In genomic region chr9:119961774-119962408, GRCh38 we compare ENCODE assay signal across 8 cellular contexts.
A peak's percentile ranks its signal among the peaks of the same experiment; 100 is the strongest.
DNase-seq lines count a peak whose midpoint lies in the region; ATAC-seq and TF ChIP-seq lines count a peak whose summit lies in the region.

No MANE protein-coding gene starts in this region.

- no peaks in the 10 kb centered on the region for H3K79me2 ChIP-seq in GM23338 (replicated peaks; ENCODE audit: insufficient read depth)

- no peaks in the 10 kb centered on the region for H4K20me1 ChIP-seq in GM23338 (replicated peaks; ENCODE audit: insufficient read depth)

- no peaks in the 10 kb centered on the region for H3K27me3 ChIP-seq in GM23338 (ENCODE audit: insufficient read depth)
- no peaks in the 10 kb centered on the region for H3K27me3 ChIP-seq in WERI-Rb-1 (ENCODE audit: insufficient read depth, low read depth, severe bottlenecking)
- no peaks in the 10 kb centered on the region for H3K27me3 ChIP-seq in right cardiac atrium (ENCODE audit: control insufficient read depth, insufficient read depth)
- H3K27me3 ChIP-seq in upper lobe of right lung, result no peaks in the 10 kb centered on the region

- no peak overlapping the region for H3K4me3 Mint-ChIP-seq in GM23338

- DNase-seq in AG09309 (ENCODE audit: low read depth) (no peak), GM23338 (ENCODE audit: low spot score) (peak; percentile 82), WERI-Rb-1 (peak; percentile 42), right cardiac atrium (peak; percentile 23 to 65 (median 59)), upper lobe of right lung (peak; percentile 78)

- H3K4me3 ChIP-seq in AG09309 (ENCODE audit: control insufficient read depth, low read depth, low read length) (no peak overlapping the region), GM23338 (no peak overlapping the region), WERI-Rb-1 (ENCODE audit: low read depth, low read length) (no peak overlapping the region), right cardiac atrium (ENCODE audit: low read length) (no peak overlapping the region), upper lobe of right lung (no peak overlapping the region)

- 0 out of 2 replicates have a peak overlapping the region, but pooled peaks have one; percentile 27 for H3K4me2 ChIP-seq in GM23338

- H3K4me1 ChIP-seq in GM23338 (ENCODE audit: insufficient read depth) (peaks cover 23% of the 10 kb centered on the region), right cardiac atrium (ENCODE audit: control insufficient read depth, insufficient read depth, low read length) (peaks cover 3% of the 10 kb centered on the region), upper lobe of right lung (peaks cover 13% of the 10 kb centered on the region)

- 42% methylated on average over 19 of the region's 19 CpGs for WGBS in right cardiac atrium

- ATAC-seq in GM23338, result peak; percentile 63
- peak in 1 of 2 donors; percentile 49 for ATAC-seq in right cardiac atrium
- ATAC-seq in upper lobe of right lung, result peak; percentile 77
- no peak for ATAC-seq in HG03196 (IDR thresholded peaks at IDR 0.05; ENCODE audit: unreplicated experiment)
- no peak for ATAC-seq in GM18909 (IDR thresholded peaks at IDR 0.05; ENCODE audit: poor library complexity, unreplicated experiment)
- no peak for ATAC-seq in HG03039 (IDR thresholded peaks at IDR 0.05; ENCODE audit: unreplicated experiment)

- H3K9me2 ChIP-seq in GM23338 (ENCODE audit: insufficient read depth), result no peaks in the 10 kb centered on the region

- peaks cover 34% of the 10 kb centered on the region for H3K4me1 Mint-ChIP-seq in GM23338

- H3K36me3 ChIP-seq in GM23338 (ENCODE audit: insufficient read depth) (no peaks in the 10 kb centered on the region; the same call in 1 of the 2 replicates), WERI-Rb-1 (0 out of 2 replicates have a peak, but pooled peaks cover 3% of the 10 kb centered on the region), upper lobe of right lung (no peaks in the 10 kb centered on the region)

- H3K36me3 Mint-ChIP-seq in GM23338 (ENCODE audit: low read depth), result no peaks in the 10 kb centered on the region

- H3K9me3 Mint-ChIP-seq in GM23338, result peaks cover 4% of the 10 kb centered on the region; the same call in 1 of the 3 replicates

- peaks cover 7% of the 10 kb centered on the region for H3K27me3 Mint-ChIP-seq in GM23338 (ENCODE audit: insufficient read depth, low read depth, poor library complexity)

- H2AFZ ChIP-seq in GM23338, result peak overlapping the region; percentile 78; the same call in 1 of the 2 replicates

- H3K27ac ChIP-seq in GM23338 (ENCODE audit: low read depth) (no peak overlapping the region), WERI-Rb-1 (no peak overlapping the region), right cardiac atrium (ENCODE audit: low read length) (no peak overlapping the region), upper lobe of right lung (no peak overlapping the region)

- H3K9me3 ChIP-seq in WERI-Rb-1 (ENCODE audit: severe bottlenecking) (peaks cover under 1% of the 10 kb centered on the region), right cardiac atrium (ENCODE audit: control insufficient read depth, low read length) (no peaks in the 10 kb centered on the region), upper lobe of right lung (no peaks in the 10 kb centered on the region)

- 0 out of 2 replicates have a peak, but pooled peaks cover 8% of the 10 kb centered on the region for H3F3A ChIP-seq in GM23338 (replicated peaks; ENCODE audit: low read depth)

- intact Hi-C loops in right cardiac atrium (cut with DNase I) (loop anchor here in 1 of 4 donors (10.0 kb wide), 1 partner anchor 407 kb away; no protein-coding TSS in a partner anchor), upper lobe of right lung (cut with DNase I) (no loop called here)

- no peak overlapping the region for H3K27ac Mint-ChIP-seq in GM23338

- TF ChIP-seq CTCF in AG09309 (IDR thresholded peaks at IDR 0.05; ENCODE audit: control insufficient read depth, insufficient read depth, low read depth, low read length, missing control alignments), result peak; percentile 66
- TF ChIP-seq CTCF in GM23338 (conservative IDR thresholded peaks at IDR 0.05; ENCODE audit: low read depth in 2 of 2), result peak; percentile 91 to 96
- TF ChIP-seq CTCF in WERI-Rb-1 (IDR thresholded peaks at IDR 0.05; ENCODE audit: low read depth, low read length), result peak; percentile 83
- peak; percentile 81 for TF ChIP-seq CTCF in upper lobe of right lung (IDR thresholded peaks at IDR 0.05)

TF ChIP-seq in GM23338, 12 proteins besides CTCF, POLR2A, EP300 and RAD21 (continues in another document):
- no peak for TF ChIP-seq EZH2phosphoT487 (IDR thresholded peaks at IDR 0.05; ENCODE audit: unreplicated experiment)
- TF ChIP-seq STAT1 (IDR thresholded peaks at IDR 0.05; ENCODE audit: unreplicated experiment), result no peak
- TF ChIP-seq EZH2 (IDR thresholded peaks at IDR 0.05; ENCODE audit: low read depth, unreplicated experiment), result no peak
- TF ChIP-seq, protein P1, sequence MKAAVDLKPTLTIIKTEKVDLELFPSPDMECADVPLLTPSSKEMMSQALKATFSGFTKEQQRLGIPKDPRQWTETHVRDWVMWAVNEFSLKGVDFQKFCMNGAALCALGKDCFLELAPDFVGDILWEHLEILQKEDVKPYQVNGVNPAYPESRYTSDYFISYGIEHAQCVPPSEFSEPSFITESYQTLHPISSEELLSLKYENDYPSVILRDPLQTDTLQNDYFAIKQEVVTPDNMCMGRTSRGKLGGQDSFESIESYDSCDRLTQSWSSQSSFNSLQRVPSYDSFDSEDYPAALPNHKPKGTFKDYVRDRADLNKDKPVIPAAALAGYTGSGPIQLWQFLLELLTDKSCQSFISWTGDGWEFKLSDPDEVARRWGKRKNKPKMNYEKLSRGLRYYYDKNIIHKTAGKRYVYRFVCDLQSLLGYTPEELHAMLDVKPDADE (IDR thresholded peaks at IDR 0.05), result no peak
- TF ChIP-seq, protein P2, sequence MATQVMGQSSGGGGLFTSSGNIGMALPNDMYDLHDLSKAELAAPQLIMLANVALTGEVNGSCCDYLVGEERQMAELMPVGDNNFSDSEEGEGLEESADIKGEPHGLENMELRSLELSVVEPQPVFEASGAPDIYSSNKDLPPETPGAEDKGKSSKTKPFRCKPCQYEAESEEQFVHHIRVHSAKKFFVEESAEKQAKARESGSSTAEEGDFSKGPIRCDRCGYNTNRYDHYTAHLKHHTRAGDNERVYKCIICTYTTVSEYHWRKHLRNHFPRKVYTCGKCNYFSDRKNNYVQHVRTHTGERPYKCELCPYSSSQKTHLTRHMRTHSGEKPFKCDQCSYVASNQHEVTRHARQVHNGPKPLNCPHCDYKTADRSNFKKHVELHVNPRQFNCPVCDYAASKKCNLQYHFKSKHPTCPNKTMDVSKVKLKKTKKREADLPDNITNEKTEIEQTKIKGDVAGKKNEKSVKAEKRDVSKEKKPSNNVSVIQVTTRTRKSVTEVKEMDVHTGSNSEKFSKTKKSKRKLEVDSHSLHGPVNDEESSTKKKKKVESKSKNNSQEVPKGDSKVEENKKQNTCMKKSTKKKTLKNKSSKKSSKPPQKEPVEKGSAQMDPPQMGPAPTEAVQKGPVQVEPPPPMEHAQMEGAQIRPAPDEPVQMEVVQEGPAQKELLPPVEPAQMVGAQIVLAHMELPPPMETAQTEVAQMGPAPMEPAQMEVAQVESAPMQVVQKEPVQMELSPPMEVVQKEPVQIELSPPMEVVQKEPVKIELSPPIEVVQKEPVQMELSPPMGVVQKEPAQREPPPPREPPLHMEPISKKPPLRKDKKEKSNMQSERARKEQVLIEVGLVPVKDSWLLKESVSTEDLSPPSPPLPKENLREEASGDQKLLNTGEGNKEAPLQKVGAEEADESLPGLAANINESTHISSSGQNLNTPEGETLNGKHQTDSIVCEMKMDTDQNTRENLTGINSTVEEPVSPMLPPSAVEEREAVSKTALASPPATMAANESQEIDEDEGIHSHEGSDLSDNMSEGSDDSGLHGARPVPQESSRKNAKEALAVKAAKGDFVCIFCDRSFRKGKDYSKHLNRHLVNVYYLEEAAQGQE (IDR thresholded peaks at IDR 0.05; ENCODE audit: unreplicated experiment), result no peak
- TF ChIP-seq ZNF331 (CRISPR knock-in tag; IDR thresholded peaks at IDR 0.05; ENCODE audit: low read depth), result no peak

Comparison
In these comparisons a context has a peak if more than half of its experiments do, and no peak if none do; other contexts are left out.
1. ATAC-seq: peak in GM23338 (single experiment) and upper lobe of right lung (single experiment); none in HG03196 (single experiment), GM18909 (single experiment) and HG03039 (single experiment).
2. Peak in every context shown above with its lines, with median percentiles within 50 percentile points of each other: CTCF ChIP-seq.